14 cellular contexts compared by ENCODE assay signal in genomic region chr10:13774303-13774893, GRCh38.
"Had no signal": no experiment of that assay in that cellular context is flagged by ENCODE, and none has a peak within 500 bp of the region (broad histone marks: within the 10 kb centered on the region; RNA-seq: fewer than 3 reads in every experiment).

No MANE protein-coding gene starts in this region.

- H3K27me3 ChIP-seq: body of pancreas, gastrocnemius medialis had no signal

- H3K4me3 ChIP-seq: body of pancreas, lung, spleen had no signal

- ATAC-seq: body of pancreas; gastrocnemius medialis; naive thymus-derived CD8-positive, alpha-beta T cell; sciatic nerve; stimulated activated memory B cell treated with anti-CD40 and anti-IgM and Interleukin-4, amounts not matched to agents 10 μg/mL and 1 μg/mL and 100 μg/mL, for 72 hours; WTC11 had no signal

- H3K9me3 ChIP-seq: body of pancreas, gastrocnemius medialis, spleen had no signal

- H3K27ac ChIP-seq: body of pancreas had no signal

- DNase-seq: activated CD4-positive, alpha-beta T cell treated with anti-CD3 and anti-CD28 coated beads for 48 hours; activated naive CD4-positive, alpha-beta T cell treated with anti-CD3 and anti-CD28 coated beads, Interleukin-2, amount 50 U/mL, for 16 hours; body of pancreas; cerebellar nuclear complex; hippocampal formation; kidney glomerular epithelial cell; naive thymus-derived CD8-positive, alpha-beta T cell; spleen; stimulated activated CD4-positive, alpha-beta T cell treated with anti-CD3 and anti-CD28 coated beads, Interleukin-1b, Interleukin-23, amount 100 ng/mL, for 48 hours had no signal

- H3K36me3 ChIP-seq: gastrocnemius medialis, spleen had no signal

- H3K4me1 ChIP-seq: body of pancreas had no signal
